8 cellular contexts compared by ENCODE assay signal in the genomic region with DNA sequence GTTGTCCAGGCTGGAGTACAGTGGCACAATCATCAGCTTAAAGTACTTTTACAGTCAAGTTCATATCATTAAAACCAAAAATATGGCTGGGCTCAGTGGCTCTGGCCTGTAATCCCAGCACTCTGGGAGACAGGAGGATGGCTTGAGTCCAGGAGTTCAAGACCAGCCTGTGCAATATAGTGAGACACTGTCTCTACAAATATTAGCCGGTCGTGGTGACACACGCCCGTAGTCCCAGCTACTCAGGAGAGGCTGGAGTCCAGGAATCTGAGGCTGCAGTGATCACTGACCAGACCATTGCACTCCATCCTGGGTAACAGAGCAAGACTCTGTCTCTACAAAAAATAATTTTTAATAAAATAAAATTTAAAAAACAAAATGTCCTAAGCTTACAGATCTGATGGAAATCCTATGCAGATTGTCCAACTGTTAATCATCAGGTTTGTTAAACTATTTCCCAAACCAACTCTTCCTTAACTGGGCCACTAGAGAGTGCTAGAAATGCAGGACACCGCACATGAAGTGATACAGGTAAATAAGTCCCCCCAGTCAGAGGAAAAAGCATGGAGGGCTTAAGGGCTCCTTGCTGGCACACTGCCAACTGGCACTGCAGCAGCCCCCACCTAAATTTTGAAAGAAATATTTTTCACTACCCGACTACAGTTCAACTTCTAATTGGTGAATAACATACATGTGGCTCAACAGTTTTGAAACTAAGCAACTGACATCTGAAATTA. TPM values are rescaled to one million over a fixed set of nuclear protein-coding genes. Genes with fewer than 3 reads are reported as not detected.
DNase-seq lines count a peak whose midpoint lies in the region; ATAC-seq and TF ChIP-seq lines count a peak whose summit lies in the region.

No MANE protein-coding gene starts in this region.

- H3K27ac ChIP-seq in transverse colon: peak overlapping the region; percentile 99 to 100 (median 100)

- peaks cover 23% of the 10 kb centered on the region for H3K36me3 Mint-ChIP-seq in central memory CD8-positive, alpha-beta T cell (ENCODE audit: insufficient read depth)

- in situ Hi-C loops in transverse colon (cut with MboI; ENCODE audit: low pct_ligation_motif_present in 1 of 4, low pct_unique_long_range_greater_than_20kb in 1 of 4, low sequenced_read_pairs in 3 of 4): loop anchor here in 1 of 4 donors (10.0 kb wide), 1 partner anchor 85 kb away; a partner anchor contains a TSS

- no peaks in the 10 kb centered on the region for H3K36me3 ChIP-seq in transverse colon

- H3K27me3 Mint-ChIP-seq in central memory CD8-positive, alpha-beta T cell: no peaks in the 10 kb centered on the region

- peaks cover 59% of the 10 kb centered on the region for H3K4me1 Mint-ChIP-seq in central memory CD8-positive, alpha-beta T cell

- no peak for TF ChIP-seq EP300 in transverse colon (IDR thresholded peaks at IDR 0.05; ENCODE audit: low read depth)

- H3K9me3 Mint-ChIP-seq in central memory CD8-positive, alpha-beta T cell: no peaks in the 10 kb centered on the region

- H3K27ac Mint-ChIP-seq in central memory CD8-positive, alpha-beta T cell (ENCODE audit: low read depth): no peak overlapping the region

- peak; percentile 56 for DNase-seq in D341Med (ENCODE audit: low spot score)
- DNase-seq in Jurkat, Clone E6-1 (ENCODE audit: low read depth, low spot score): peak; percentile 42
- DNase-seq in central memory CD8-positive, alpha-beta T cell (ENCODE audit: low spot score in 2 of 2): no peak
- DNase-seq in midbrain (lab: John Stamatoyannopoulos, UW): peak; percentile 6
- no peak for DNase-seq in transverse colon

- ATAC-seq in SK-N-SH treated with all-trans-retinoic acid at 6 μM for 48 hours: no peak
- no peak for ATAC-seq in central memory CD8-positive, alpha-beta T cell (replicated peaks; ENCODE audit: extremely low read depth, poor library complexity, severe bottlenecking)
- ATAC-seq in GM19035 (IDR thresholded peaks at IDR 0.05; ENCODE audit: unreplicated experiment): no peak
- ATAC-seq in HG03439 (IDR thresholded peaks at IDR 0.05; ENCODE audit: unreplicated experiment): no peak

- H3K4me3 ChIP-seq in Jurkat, Clone E6-1 (ENCODE audit: low read length): no peak overlapping the region
- peak overlapping the region in 3 of 4 donors; percentile 82 to 95 (median 92) for H3K4me3 ChIP-seq in transverse colon

- intact Hi-C loops in transverse colon (cut with DNase I; ENCODE audit: low total_unique reads): no loop called here

- TF ChIP-seq POLR2A in transverse colon (IDR thresholded peaks at IDR 0.05): no peak

- H3K4me1 ChIP-seq in transverse colon: peaks cover 30 to 69% (median 55%) of the 10 kb centered on the region in 4 donors

- peak; percentile 30 to 45 (median 32) for TF ChIP-seq CTCF in transverse colon (IDR thresholded peaks at IDR 0.05)

- H3K27me3 ChIP-seq in transverse colon: no peaks in the 10 kb centered on the region

- no peaks in the 10 kb centered on the region for H3K9me3 ChIP-seq in transverse colon

- 0 to 32% methylated on average over 1 to 6 of the region's 6 CpGs for WGBS in transverse colon (ENCODE audit: low coverage in 1 of 2), 2 donors

- H3K4me3 Mint-ChIP-seq in central memory CD8-positive, alpha-beta T cell: peak overlapping the region; percentile 94

TF ChIP-seq in SK-N-SH treated with all-trans-retinoic acid at 6 μM for 48 hours, 23 proteins besides CTCF, POLR2A, EP300 and RAD21:
- TF ChIP-seq GLIS3 (CRISPR knock-in tag; IDR thresholded peaks at IDR 0.05) (no peak), ZFP30 (CRISPR knock-in tag; IDR thresholded peaks at IDR 0.05) (no peak), ZFP3 (CRISPR knock-in tag; IDR thresholded peaks at IDR 0.05) (no peak)
- TF ChIP-seq, protein P1, sequence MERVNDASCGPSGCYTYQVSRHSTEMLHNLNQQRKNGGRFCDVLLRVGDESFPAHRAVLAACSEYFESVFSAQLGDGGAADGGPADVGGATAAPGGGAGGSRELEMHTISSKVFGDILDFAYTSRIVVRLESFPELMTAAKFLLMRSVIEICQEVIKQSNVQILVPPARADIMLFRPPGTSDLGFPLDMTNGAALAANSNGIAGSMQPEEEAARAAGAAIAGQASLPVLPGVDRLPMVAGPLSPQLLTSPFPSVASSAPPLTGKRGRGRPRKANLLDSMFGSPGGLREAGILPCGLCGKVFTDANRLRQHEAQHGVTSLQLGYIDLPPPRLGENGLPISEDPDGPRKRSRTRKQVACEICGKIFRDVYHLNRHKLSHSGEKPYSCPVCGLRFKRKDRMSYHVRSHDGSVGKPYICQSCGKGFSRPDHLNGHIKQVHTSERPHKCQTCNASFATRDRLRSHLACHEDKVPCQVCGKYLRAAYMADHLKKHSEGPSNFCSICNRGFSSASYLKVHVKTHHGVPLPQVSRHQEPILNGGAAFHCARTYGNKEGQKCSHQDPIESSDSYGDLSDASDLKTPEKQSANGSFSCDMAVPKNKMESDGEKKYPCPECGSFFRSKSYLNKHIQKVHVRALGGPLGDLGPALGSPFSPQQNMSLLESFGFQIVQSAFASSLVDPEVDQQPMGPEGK (CRISPR knock-in tag; IDR thresholded peaks at IDR 0.05; ENCODE audit: borderline replicate concordance): 0 out of 2 replicates have a peak, but pooled peaks have one; percentile 40
- TF ChIP-seq, protein P2, sequence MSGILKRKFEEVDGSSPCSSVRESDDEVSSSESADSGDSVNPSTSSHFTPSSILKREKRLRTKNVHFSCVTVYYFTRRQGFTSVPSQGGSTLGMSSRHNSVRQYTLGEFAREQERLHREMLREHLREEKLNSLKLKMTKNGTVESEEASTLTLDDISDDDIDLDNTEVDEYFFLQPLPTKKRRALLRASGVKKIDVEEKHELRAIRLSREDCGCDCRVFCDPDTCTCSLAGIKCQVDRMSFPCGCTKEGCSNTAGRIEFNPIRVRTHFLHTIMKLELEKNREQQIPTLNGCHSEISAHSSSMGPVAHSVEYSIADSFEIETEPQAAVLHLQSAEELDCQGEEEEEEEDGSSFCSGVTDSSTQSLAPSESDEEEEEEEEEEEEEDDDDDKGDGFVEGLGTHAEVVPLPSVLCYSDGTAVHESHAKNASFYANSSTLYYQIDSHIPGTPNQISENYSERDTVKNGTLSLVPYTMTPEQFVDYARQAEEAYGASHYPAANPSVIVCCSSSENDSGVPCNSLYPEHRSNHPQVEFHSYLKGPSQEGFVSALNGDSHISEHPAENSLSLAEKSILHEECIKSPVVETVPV (CRISPR knock-in tag; IDR thresholded peaks at IDR 0.05): no peak

RNA-seq across cellular contexts. Expression of a gene that starts 2.8 kb away (rescaled TPM):
- polyA plus RNA-seq in Jurkat, Clone E6-1 (2012; ENCODE audit: insufficient read depth, insufficient read length): 100 TPM
- total RNA-seq in transverse colon: 100 to 1,000 TPM in 2 of 4 donors, 10 to 100 TPM in 2; 95.5 to 123 (median 108) TPM

Comparison
In these comparisons a context has a peak if more than half of its experiments do, and no peak if none do; other contexts are left out.
1. DNase-seq: peak in D341Med (single experiment), Jurkat, Clone E6-1 (single experiment) and midbrain (single experiment); none in central memory CD8-positive, alpha-beta T cell (0 of 2) and transverse colon (single experiment).